In the genomic region with DNA sequence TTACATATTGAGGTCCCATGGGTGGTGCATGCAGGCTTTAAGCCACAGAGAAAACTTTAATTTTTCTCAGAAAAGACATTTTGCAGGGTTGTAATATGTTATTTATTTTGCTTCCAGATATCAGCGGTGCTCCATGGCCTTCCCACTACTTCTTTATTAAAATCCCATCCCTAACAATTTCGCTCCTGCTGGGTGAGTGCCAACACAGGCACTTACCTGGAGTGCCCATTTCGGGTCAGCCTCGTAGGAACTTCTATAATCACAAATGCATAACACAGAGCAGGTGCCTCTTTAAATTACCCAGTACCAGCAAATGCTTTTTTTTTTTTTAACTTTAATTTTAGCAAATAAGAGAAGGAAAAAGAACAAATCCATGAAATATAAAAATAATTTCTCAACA, we compare ENCODE assay signal across 23 cellular contexts.
A peak's percentile ranks its signal among the peaks of the same experiment; 100 is the strongest.
DNase-seq lines count a peak whose midpoint lies in the region; ATAC-seq lines count a peak whose summit lies in the region.
"Had no signal": no experiment of that assay in that cellular context is flagged by ENCODE, and none has a peak within 500 bp of the region (broad histone marks: within the 10 kb centered on the region; RNA-seq: fewer than 3 reads in every experiment).

No MANE protein-coding gene starts in this region.

- CTCF ChIA-PET in activated CD4-positive, alpha-beta T cell treated with anti-CD3 and anti-CD28 coated beads, Interleukin-2, amount 10 ng/mL, durations not matched to agents 7 days and 5 days (lab: Charles Lee), result no interaction called here

- no peaks in the 10 kb centered on the region for H3K4me1 Mint-ChIP-seq in activated CD4-positive, alpha-beta T cell treated with anti-CD3 and anti-CD28 coated beads, Interleukin-2, amount 10 ng/mL, durations not matched to agents 7 days and 5 days

- no peaks in the 10 kb centered on the region for H3K9me3 Mint-ChIP-seq in activated naive CD4-positive, alpha-beta T cell treated with anti-CD3 and anti-CD28 coated beads, Interleukin-2, amount 50 U/mL, for 72 hours
- H3K9me3 Mint-ChIP-seq in activated CD4-positive, alpha-beta T cell treated with anti-CD3 and anti-CD28 coated beads, Interleukin-2, amount 10 ng/mL, durations not matched to agents 7 days and 5 days, result no peaks in the 10 kb centered on the region
- H3K9me3 Mint-ChIP-seq: T-helper 2 cell treated with Interferon-gamma antibody and Interleukin-4, amounts not matched to agents 5 μg/mL and 100 μg/mL, for 36 hours had no signal

- ATAC-seq in activated naive CD4-positive, alpha-beta T cell treated with anti-CD3 and anti-CD28 coated beads, Interleukin-2, amount 50 U/mL, for 72 hours, result no peak
- ATAC-seq: PC-3, Right ventricle myocardium inferior had no signal

- H3K27ac Mint-ChIP-seq in activated naive CD4-positive, alpha-beta T cell treated with anti-CD3 and anti-CD28 coated beads, Interleukin-2, amount 50 U/mL, for 72 hours, result no peak overlapping the region
- H3K27ac Mint-ChIP-seq in activated CD4-positive, alpha-beta T cell treated with anti-CD3 and anti-CD28 coated beads, Interleukin-2, amount 10 ng/mL, durations not matched to agents 7 days and 5 days, result no peak overlapping the region
- H3K27ac Mint-ChIP-seq: T-helper 2 cell treated with Interferon-gamma antibody and Interleukin-4, amounts not matched to agents 5 μg/mL and 100 μg/mL, for 36 hours had no signal

- POLR2A ChIA-PET in activated CD4-positive, alpha-beta T cell treated with anti-CD3 and anti-CD28 coated beads, Interleukin-2, amount 10 ng/mL, durations not matched to agents 7 days and 5 days (lab: Charles Lee), result no interaction called here

- DNase-seq in NCI-H187 (lab: John Stamatoyannopoulos, UW), result peak; percentile 64 to 70
- no peak for DNase-seq in NCI-H187 treated with DMSO at 0.1 percent for 48 hours (lab: John Stamatoyannopoulos, UW)
- peak; percentile 15 for DNase-seq in DMS79 (lab: John Stamatoyannopoulos, UW)
- peak; percentile 92 for DNase-seq in NCI-H1105 treated with DMSO at 0.1 percent for 48 hours (lab: John Stamatoyannopoulos, UW)
- peak; percentile 15 for DNase-seq in NCI-H345 treated with DMSO at 0.1 percent for 48 hours (lab: John Stamatoyannopoulos, UW; ENCODE audit: unreplicated experiment)
- no peak for DNase-seq in COR-L47 (lab: John Stamatoyannopoulos, UW)
- DNase-seq in activated naive CD4-positive, alpha-beta T cell treated with anti-CD3 and anti-CD28 coated beads, Interleukin-2, amount 50 U/mL, for 72 hours (ENCODE audit: low spot score in 2 of 2), result no peak
- DNase-seq in activated CD4-positive, alpha-beta T cell treated with anti-CD3 and anti-CD28 coated beads, Interleukin-2, amount 10 ng/mL, durations not matched to agents 7 days and 5 days, result no peak
- DNase-seq: 8988T, ACHN, BE2C, DMS153, GM23248, H7, NCI-H1048, NCI-H1930, NCI-H2171 treated with DMSO at 0.1 percent for 48 hours, NCI-H446, NCI-H526 treated with DMSO at 0.1 percent for 48 hours, PC-3, T-helper 1 cell had no signal

- H3K4me3 Mint-ChIP-seq in activated CD4-positive, alpha-beta T cell treated with anti-CD3 and anti-CD28 coated beads, Interleukin-2, amount 10 ng/mL, durations not matched to agents 7 days and 5 days, result no peak overlapping the region
- H3K4me3 Mint-ChIP-seq: T-helper 2 cell treated with Interferon-gamma antibody and Interleukin-4, amounts not matched to agents 5 μg/mL and 100 μg/mL, for 36 hours had no signal

- H3K36me3 Mint-ChIP-seq in activated naive CD4-positive, alpha-beta T cell treated with anti-CD3 and anti-CD28 coated beads, Interleukin-2, amount 50 U/mL, for 72 hours, result no peaks in the 10 kb centered on the region
- no peaks in the 10 kb centered on the region for H3K36me3 Mint-ChIP-seq in activated CD4-positive, alpha-beta T cell treated with anti-CD3 and anti-CD28 coated beads, Interleukin-2, amount 10 ng/mL, durations not matched to agents 7 days and 5 days (ENCODE audit: low read depth)

- H3K27me3 Mint-ChIP-seq in activated CD4-positive, alpha-beta T cell treated with anti-CD3 and anti-CD28 coated beads, Interleukin-2, amount 10 ng/mL, durations not matched to agents 7 days and 5 days, result peaks cover 4% of the 10 kb centered on the region

Comparison
In these comparisons a context has a peak if more than half of its experiments do, and no peak if none do; other contexts are left out.
1. DNase-seq: peak in NCI-H187 (2 of 2), DMS79 (single experiment), NCI-H1105 treated with DMSO at 0.1 percent for 48 hours (single experiment) and NCI-H345 treated with DMSO at 0.1 percent for 48 hours (single experiment); none in NCI-H187 treated with DMSO at 0.1 percent for 48 hours (single experiment), COR-L47 (single experiment), activated naive CD4-positive, alpha-beta T cell treated with anti-CD3 and anti-CD28 coated beads, Interleukin-2, amount 50 U/mL, for 72 hours (0 of 2) and activated CD4-positive, alpha-beta T cell treated with anti-CD3 and anti-CD28 coated beads, Interleukin-2, amount 10 ng/mL, durations not matched to agents 7 days and 5 days (single experiment).